33 cellular contexts compared by ENCODE assay signal in the genomic region with DNA sequence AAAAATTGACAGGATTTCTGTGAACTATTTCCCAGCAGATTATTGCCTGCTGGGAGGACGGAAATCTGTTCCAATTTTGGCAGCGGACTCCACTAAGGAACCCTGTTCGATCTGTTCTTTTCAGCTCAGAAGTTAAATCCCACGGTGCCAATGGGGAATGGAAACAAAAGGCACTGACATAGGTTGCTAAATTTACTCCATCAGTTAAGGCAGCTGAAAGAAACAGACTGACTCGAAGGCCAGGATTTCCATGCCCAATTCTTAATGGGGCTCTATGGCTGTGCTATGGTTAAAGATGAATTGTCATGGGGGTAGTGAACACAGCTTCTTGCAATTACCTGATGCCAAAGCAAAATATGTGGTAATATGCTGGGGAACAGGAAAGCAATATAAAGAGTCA.
"Had no signal": no experiment of that assay in that cellular context is flagged by ENCODE, and none has a peak within 500 bp of the region (broad histone marks: within the 10 kb centered on the region; RNA-seq: fewer than 3 reads in every experiment).

No MANE protein-coding gene starts in this region.

- DNase-seq: activated B cell treated with CpG ODN at 0.5 μM for 24 hours; activated CD4-positive, alpha-beta memory T cell treated with anti-CD3 and anti-CD28 coated beads for 36 hours; activated CD4-positive, alpha-beta T cell treated with anti-CD3 and anti-CD28 coated beads for 4 hours; activated CD4-positive, alpha-beta T cell treated with anti-CD3 and anti-CD28 coated beads, Interleukin-2, amount 10 ng/mL, durations not matched to agents 24 days and 14 days; activated CD4-positive, alpha-beta T cell treated with anti-CD3 and anti-CD28 coated beads, Interleukin-2, amount 50 U/mL, for 1 hour; activated CD4-positive, alpha-beta T cell treated with anti-CD3 and anti-CD28 coated beads, Interleukin-2, amount 50 U/mL, for 4 hours; activated CD4-positive, CD25-positive, alpha-beta regulatory T cell treated with anti-CD3 and anti-CD28 coated beads, Interleukin-2, amount 50 U/mL, for 72 hours; activated CD8-positive, alpha-beta memory T cell treated with anti-CD3 and anti-CD28 coated beads, Interleukin-2, amount 50 U/mL, for 4 hours; activated CD8-positive, alpha-beta T cell treated with anti-CD3 and anti-CD28 coated beads for 36 hours; activated effector memory CD4-positive, alpha-beta T cell treated with Interleukin-2 at 50 U/mL for 16 hours; activated gamma-delta T cell; activated naive CD4-positive, alpha-beta T cell treated with anti-CD3 and anti-CD28 coated beads, Interleukin-2, amount 10 ng/mL, durations not matched to agents 7 days and 5 days; activated naive CD4-positive, alpha-beta T cell treated with Interleukin-2 at 50 U/mL for 16 hours; activated naive CD8-positive, alpha-beta T cell treated with anti-CD3 and anti-CD28 coated beads, Interleukin-2, amount 10 ng/mL, durations not matched to agents 7 days and 5 days; activated naive CD8-positive, alpha-beta T cell treated with anti-CD3 and anti-CD28 coated beads, Interleukin-2, amount 50 U/mL, for 24 hours; activated T-cell treated with anti-CD3 and anti-CD28 coated beads for 4 hours; activated T-cell treated with anti-CD3 and anti-CD28 coated beads, Interleukin-2, amount 50 U/mL, for 24 hours; activated T-cell treated with anti-CD3 and anti-CD28 coated beads, Interleukin-2, amount 50 U/mL, for 48 hours; amygdala; anterior cingulate cortex; central memory CD4-positive, alpha-beta T cell; T-cell; T-helper 17 cell; T-helper 9 cell had no signal

- H3K27me3 ChIP-seq: ascending aorta, cardiac muscle cell had no signal

- H3K27ac Mint-ChIP-seq: activated B cell treated with CpG ODN at 0.5 μM for 24 hours; activated CD4-positive, alpha-beta memory T cell treated with anti-CD3 and anti-CD28 coated beads for 36 hours; activated CD4-positive, alpha-beta T cell treated with anti-CD3 and anti-CD28 coated beads, Interleukin-2, amount 10 ng/mL, durations not matched to agents 24 days and 14 days; activated CD8-positive, alpha-beta T cell treated with anti-CD3 and anti-CD28 coated beads for 36 hours; activated naive CD4-positive, alpha-beta T cell treated with anti-CD3 and anti-CD28 coated beads, Interleukin-2, amount 10 ng/mL, durations not matched to agents 7 days and 5 days; activated naive CD4-positive, alpha-beta T cell treated with anti-CD3 and anti-CD28 coated beads, Interleukin-2, amount 50 U/mL, for 24 hours; activated naive CD8-positive, alpha-beta T cell; activated naive CD8-positive, alpha-beta T cell treated with anti-CD3 and anti-CD28 coated beads, Interleukin-2, amount 10 ng/mL, durations not matched to agents 7 days and 5 days; activated naive CD8-positive, alpha-beta T cell treated with anti-CD3 and anti-CD28 coated beads, Interleukin-2, amount 50 U/mL, for 24 hours; activated T-cell treated with anti-CD3 and anti-CD28 coated beads, Interleukin-2, amount 50 U/mL, for 24 hours; activated T-helper 2 cell treated with anti-CD3 and anti-CD28 coated beads, Interferon-gamma antibody, Interleukin-2, Interleukin-4, amounts not matched to agents 10 μg/mL and 5 μg/mL and 100 μg/mL, durations not matched to agents 14 hours and 24 hours and 36 hours; brain; T-cell; T-helper 17 cell had no signal

- H3K4me1 Mint-ChIP-seq: activated B cell treated with CpG ODN at 0.5 μM for 24 hours; activated CD4-positive, alpha-beta T cell treated with anti-CD3 and anti-CD28 coated beads, Interleukin-2, amount 10 ng/mL, durations not matched to agents 24 days and 14 days; activated naive CD4-positive, alpha-beta T cell treated with anti-CD3 and anti-CD28 coated beads, Interleukin-2, amount 10 ng/mL, durations not matched to agents 7 days and 5 days; activated naive CD4-positive, alpha-beta T cell treated with anti-CD3 and anti-CD28 coated beads, Interleukin-2, amount 50 U/mL, for 24 hours; activated naive CD8-positive, alpha-beta T cell treated with anti-CD3 and anti-CD28 coated beads, Interleukin-2, amount 10 ng/mL, durations not matched to agents 7 days and 5 days; activated naive CD8-positive, alpha-beta T cell treated with anti-CD3 and anti-CD28 coated beads, Interleukin-2, amount 50 U/mL, for 24 hours; T-cell had no signal

- H3K4me3 ChIP-seq: ascending aorta, cardiac muscle cell had no signal

- H3K9me3 ChIP-seq: ascending aorta had no signal

- H3K36me3 Mint-ChIP-seq: activated CD4-positive, alpha-beta memory T cell treated with anti-CD3 and anti-CD28 coated beads for 36 hours; activated naive CD4-positive, alpha-beta T cell treated with anti-CD3 and anti-CD28 coated beads, Interleukin-2, amount 10 ng/mL, durations not matched to agents 7 days and 5 days; activated naive CD4-positive, alpha-beta T cell treated with anti-CD3 and anti-CD28 coated beads, Interleukin-2, amount 50 U/mL, for 24 hours; activated naive CD8-positive, alpha-beta T cell; activated naive CD8-positive, alpha-beta T cell treated with anti-CD3 and anti-CD28 coated beads, Interleukin-2, amount 10 ng/mL, durations not matched to agents 7 days and 5 days; brain; T-cell had no signal

- H3K27ac ChIP-seq: ascending aorta, cardiac muscle cell, VCaP had no signal

- FAIRE-seq: bronchial epithelial cell, TTC549 had no signal

- H3K9me3 Mint-ChIP-seq: activated B cell treated with CpG ODN at 0.5 μM for 24 hours; activated CD4-positive, alpha-beta memory T cell treated with anti-CD3 and anti-CD28 coated beads for 36 hours; activated CD4-positive, alpha-beta T cell treated with anti-CD3 and anti-CD28 coated beads, Interleukin-2, amount 10 ng/mL, durations not matched to agents 24 days and 14 days; activated CD8-positive, alpha-beta T cell treated with anti-CD3 and anti-CD28 coated beads for 36 hours; activated naive CD4-positive, alpha-beta T cell treated with anti-CD3 and anti-CD28 coated beads, Interleukin-2, amount 10 ng/mL, durations not matched to agents 7 days and 5 days; activated naive CD4-positive, alpha-beta T cell treated with anti-CD3 and anti-CD28 coated beads, Interleukin-2, amount 50 U/mL, for 24 hours; activated naive CD8-positive, alpha-beta T cell treated with anti-CD3 and anti-CD28 coated beads, Interleukin-2, amount 10 ng/mL, durations not matched to agents 7 days and 5 days; activated naive CD8-positive, alpha-beta T cell treated with anti-CD3 and anti-CD28 coated beads, Interleukin-2, amount 50 U/mL, for 24 hours; activated T-cell treated with anti-CD3 and anti-CD28 coated beads, Interleukin-2, amount 50 U/mL, for 24 hours; activated T-helper 2 cell treated with anti-CD3 and anti-CD28 coated beads, Interferon-gamma antibody, Interleukin-2, Interleukin-4, amounts not matched to agents 10 μg/mL and 5 μg/mL and 100 μg/mL, durations not matched to agents 14 hours and 24 hours and 36 hours; brain; T-cell had no signal

- H3K4me3 Mint-ChIP-seq: activated B cell treated with CpG ODN at 0.5 μM for 24 hours; activated CD4-positive, alpha-beta memory T cell treated with anti-CD3 and anti-CD28 coated beads for 36 hours; activated CD4-positive, alpha-beta T cell treated with anti-CD3 and anti-CD28 coated beads, Interleukin-2, amount 10 ng/mL, durations not matched to agents 24 days and 14 days; activated CD8-positive, alpha-beta T cell treated with anti-CD3 and anti-CD28 coated beads for 36 hours; activated naive CD4-positive, alpha-beta T cell treated with anti-CD3 and anti-CD28 coated beads, Interleukin-2, amount 10 ng/mL, durations not matched to agents 7 days and 5 days; activated naive CD4-positive, alpha-beta T cell treated with anti-CD3 and anti-CD28 coated beads, Interleukin-2, amount 50 U/mL, for 24 hours; activated naive CD8-positive, alpha-beta T cell; activated naive CD8-positive, alpha-beta T cell treated with anti-CD3 and anti-CD28 coated beads, Interleukin-2, amount 10 ng/mL, durations not matched to agents 7 days and 5 days; activated naive CD8-positive, alpha-beta T cell treated with anti-CD3 and anti-CD28 coated beads, Interleukin-2, amount 50 U/mL, for 24 hours; activated T-cell treated with anti-CD3 and anti-CD28 coated beads, Interleukin-2, amount 50 U/mL, for 24 hours; brain; T-cell; T-helper 17 cell had no signal

- H3K27me3 Mint-ChIP-seq: activated B cell treated with CpG ODN at 0.5 μM for 24 hours; activated CD4-positive, alpha-beta memory T cell treated with anti-CD3 and anti-CD28 coated beads for 36 hours; activated CD4-positive, alpha-beta T cell treated with anti-CD3 and anti-CD28 coated beads, Interleukin-2, amount 10 ng/mL, durations not matched to agents 24 days and 14 days; activated CD8-positive, alpha-beta T cell treated with anti-CD3 and anti-CD28 coated beads for 36 hours; activated naive CD4-positive, alpha-beta T cell treated with anti-CD3 and anti-CD28 coated beads, Interleukin-2, amount 10 ng/mL, durations not matched to agents 7 days and 5 days; activated naive CD4-positive, alpha-beta T cell treated with anti-CD3 and anti-CD28 coated beads, Interleukin-2, amount 50 U/mL, for 24 hours; activated naive CD8-positive, alpha-beta T cell; activated naive CD8-positive, alpha-beta T cell treated with anti-CD3 and anti-CD28 coated beads, Interleukin-2, amount 10 ng/mL, durations not matched to agents 7 days and 5 days; activated naive CD8-positive, alpha-beta T cell treated with anti-CD3 and anti-CD28 coated beads, Interleukin-2, amount 50 U/mL, for 24 hours; activated T-cell treated with anti-CD3 and anti-CD28 coated beads, Interleukin-2, amount 50 U/mL, for 24 hours; brain; T-cell; T-helper 17 cell had no signal

- H3K4me1 ChIP-seq: ascending aorta had no signal

- ATAC-seq: activated CD8-positive, alpha-beta T cell treated with anti-CD3 and anti-CD28 coated beads for 36 hours; activated naive CD8-positive, alpha-beta T cell treated with anti-CD3 and anti-CD28 coated beads, Interleukin-2, amount 50 U/mL, for 24 hours; T-cell; T-helper 17 cell had no signal

- H3K36me3 ChIP-seq: ascending aorta, cardiac muscle cell had no signal
